Comparison of ENCODE assay signal across 8 cellular contexts in genomic region chr1:201740086-201740541, GRCh38.
A peak's percentile ranks its signal among the peaks of the same experiment; 100 is the strongest.
DNase-seq lines count a peak whose midpoint lies in the region; ATAC-seq and TF ChIP-seq lines count a peak whose summit lies in the region.

No MANE protein-coding gene starts in this region.

- CTCF ChIA-PET in activated naive CD4-positive, alpha-beta T cell treated with anti-CD3 and anti-CD28 coated beads for 36 hours (lab: Charles Lee) = interaction anchor here (2.1 kb wide), 1 partner anchor 53 kb away, joined by 6 read pairs; no protein-coding TSS in a partner anchor

- H3K4me3 Mint-ChIP-seq in activated naive CD4-positive, alpha-beta T cell treated with anti-CD3 and anti-CD28 coated beads for 36 hours = peak overlapping the region; percentile 74

- 18 to 28% methylated on average over 10 to 24 of the region's 29 CpGs for WGBS in upper lobe of left lung, 2 donors

- peaks cover 0 to 4% (median 0%) of the 10 kb centered on the region in 4 donors for H3K27me3 ChIP-seq in upper lobe of left lung

- H3K36me3 ChIP-seq in upper lobe of left lung = no peaks in the 10 kb centered on the region

- H3K4me1 Mint-ChIP-seq in activated naive CD4-positive, alpha-beta T cell treated with anti-CD3 and anti-CD28 coated beads for 36 hours (ENCODE audit: low read depth) = peaks cover 8% of the 10 kb centered on the region

- no peak overlapping the region for H3K27ac Mint-ChIP-seq in activated naive CD4-positive, alpha-beta T cell treated with anti-CD3 and anti-CD28 coated beads for 36 hours

- TF ChIP-seq CTCF in upper lobe of left lung (IDR thresholded peaks at IDR 0.05) = no peak

- H3K4me3 ChIP-seq in upper lobe of left lung = peak overlapping the region; percentile 55 to 70 (median 61)

- ATAC-seq in upper lobe of left lung (ENCODE audit: low FRiP score in 2 of 2) (peak; percentile 15 to 46), HG03097 (IDR thresholded peaks at IDR 0.05; ENCODE audit: low FRiP score, unreplicated experiment) (no peak)

- H3K9me3 Mint-ChIP-seq in activated naive CD4-positive, alpha-beta T cell treated with anti-CD3 and anti-CD28 coated beads for 36 hours = no peaks in the 10 kb centered on the region

- no peak for TF ChIP-seq EP300 in upper lobe of left lung (IDR thresholded peaks at IDR 0.05)

- no peaks in the 10 kb centered on the region for H3K36me3 Mint-ChIP-seq in activated naive CD4-positive, alpha-beta T cell treated with anti-CD3 and anti-CD28 coated beads for 36 hours (ENCODE audit: low read depth)

- H3K27ac ChIP-seq in caudate nucleus (ENCODE audit: low read depth, low read length) (peak overlapping the region; percentile 82), upper lobe of left lung (peak overlapping the region in 3 of 4 donors; percentile 36 to 79 (median 75))

- no peaks in the 10 kb centered on the region for H3K9me3 ChIP-seq in upper lobe of left lung

- no peak for TF ChIP-seq POLR2A in upper lobe of left lung (IDR thresholded peaks at IDR 0.05)

- peaks cover 15 to 35% (median 22%) of the 10 kb centered on the region in 4 donors for H3K4me1 ChIP-seq in upper lobe of left lung

- H3K27me3 Mint-ChIP-seq in activated naive CD4-positive, alpha-beta T cell treated with anti-CD3 and anti-CD28 coated beads for 36 hours (ENCODE audit: low read depth) = peaks cover 11% of the 10 kb centered on the region

- intact Hi-C loops in activated naive CD4-positive, alpha-beta T cell treated with anti-CD3 and anti-CD28 coated beads for 36 hours (cut with micrococcal nuclease) = no loop called here

- DNase-seq in activated naive CD4-positive, alpha-beta T cell treated with anti-CD3 and anti-CD28 coated beads for 36 hours = no peak
- no peak for DNase-seq in activated naive CD4-positive, alpha-beta T cell (lab: John Stamatoyannopoulos, UW)
- DNase-seq in caudate nucleus (lab: John Stamatoyannopoulos, UW) = no peak
- peak; percentile 30 for DNase-seq in medulla oblongata (ENCODE audit: extremely low spot score)
- DNase-seq in upper lobe of left lung = peak in 1 of 2 donors; percentile 83
- DNase-seq in SHP77 (lab: John Stamatoyannopoulos, UW) = no peak
- no peak for DNase-seq in EL
